In the genomic region with DNA sequence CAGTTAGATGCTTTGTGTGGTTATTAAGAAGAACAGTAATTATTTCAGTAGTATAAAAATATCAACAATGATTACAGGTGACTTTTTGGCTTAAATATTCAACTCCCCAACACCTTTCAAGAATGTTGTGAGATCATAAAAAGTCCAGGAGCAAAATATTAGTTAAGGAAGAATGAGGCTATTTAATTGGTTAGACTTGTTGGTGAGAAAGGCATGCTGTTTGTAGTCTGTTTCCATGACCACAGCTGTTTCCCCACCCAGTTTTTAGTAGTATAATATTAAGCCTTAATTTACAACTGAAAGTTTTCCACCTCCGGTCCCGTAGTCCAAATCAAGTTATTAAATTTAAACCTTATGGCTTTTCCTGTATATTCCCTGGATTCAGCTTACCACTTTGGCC, we compare ENCODE assay signal across 14 cellular contexts.
A peak's percentile ranks its signal among the peaks of the same experiment; 100 is the strongest.
DNase-seq lines count a peak whose midpoint lies in the region; ATAC-seq and TF ChIP-seq lines count a peak whose summit lies in the region.
"Had no signal": no experiment of that assay in that cellular context is flagged by ENCODE, and none has a peak within 500 bp of the region (broad histone marks: within the 10 kb centered on the region; RNA-seq: fewer than 3 reads in every experiment).

No MANE protein-coding gene starts in this region.

- DNase-seq in DND-41 (no peak), T follicular helper cell (ENCODE audit: low read depth) (peak; percentile 36), sciatic nerve (ENCODE audit: low spot score) (no peak), SHP77 (lab: John Stamatoyannopoulos, UW) (no peak), NCI-H1417 (lab: John Stamatoyannopoulos, UW) (no peak), NK-92 (lab: John Stamatoyannopoulos, UW; ENCODE audit: unreplicated experiment) (no peak)
- DNase-seq: HFFc6, NCI-H187 treated with DMSO at 0.1 percent for 48 hours, NCI-H526 treated with DMSO at 0.1 percent for 48 hours had no signal

- H3K4me1 ChIP-seq in DND-41 (ENCODE audit: insufficient read depth, low read length): peaks cover 50% of the 10 kb centered on the region
- H3K4me1 ChIP-seq: parathyroid adenoma had no signal

- H3K27ac ChIP-seq in DND-41 (ENCODE audit: low read length): peak overlapping the region; percentile 46
- H3K27ac ChIP-seq: parathyroid adenoma had no signal

- H2AFZ ChIP-seq in DND-41 (ENCODE audit: low read depth, low read length): peak overlapping the region; percentile 48
- H2AFZ ChIP-seq: parathyroid adenoma had no signal

- H3K9me3 ChIP-seq in DND-41 (ENCODE audit: insufficient read depth, low read length, severe bottlenecking): no peaks in the 10 kb centered on the region
- H3K9me3 ChIP-seq: thyroid gland had no signal

- H3K79me2 ChIP-seq in DND-41 (ENCODE audit: insufficient read depth, low read length): no peaks in the 10 kb centered on the region
- H3K79me2 ChIP-seq: parathyroid adenoma had no signal

- H3K27me3 ChIP-seq in DND-41 (ENCODE audit: insufficient read depth, low read length, poor library complexity): no peaks in the 10 kb centered on the region
- H3K27me3 ChIP-seq: thyroid gland had no signal

- intact Hi-C loops in sciatic nerve (cut with DNase I): no loop called here

- no peak for TF ChIP-seq CTCF in DND-41 (IDR thresholded peaks at IDR 0.05; ENCODE audit: borderline replicate concordance, extremely low read depth, low read length, poor library complexity, severe bottlenecking)
- no peak for TF ChIP-seq CTCF in brain (conservative IDR thresholded peaks at IDR 0.05)

- ATAC-seq in DND-41 (ENCODE audit: insufficient read depth, low read depth) (no peak), sciatic nerve (peak; percentile 46)

- H3K9me3 Mint-ChIP-seq in brain: no peaks in the 10 kb centered on the region
- H3K9me3 Mint-ChIP-seq: CD14-positive monocyte, mesothelial cell of epicardium had no signal

- H3K27me3 Mint-ChIP-seq in brain: peaks cover 2% of the 10 kb centered on the region

- peak overlapping the region; percentile 43 for H3K4me2 ChIP-seq in DND-41 (ENCODE audit: insufficient read depth, low read length)

- no peaks in the 10 kb centered on the region for H4K20me1 ChIP-seq in DND-41 (ENCODE audit: insufficient read depth, low read length)

- peak overlapping the region; percentile 5 to 66 (median 27) for H3K27ac Mint-ChIP-seq in brain
- H3K27ac Mint-ChIP-seq: HFFc6, mesothelial cell of epicardium had no signal

- H3K4me3 ChIP-seq in DND-41 (ENCODE audit: low read depth in 1 of 2, low read length in 2 of 2): no peak overlapping the region
- H3K4me3 ChIP-seq: thyroid gland had no signal

- no peaks in the 10 kb centered on the region for H3K36me3 Mint-ChIP-seq in brain
- H3K36me3 Mint-ChIP-seq: CD14-positive monocyte, mesothelial cell of epicardium had no signal

- H3K36me3 ChIP-seq in DND-41 (ENCODE audit: insufficient read depth, low read length): no peaks in the 10 kb centered on the region
- H3K36me3 ChIP-seq: thyroid gland had no signal

- peaks cover 100% of the 10 kb centered on the region for H3K4me1 Mint-ChIP-seq in brain

- H3K9ac ChIP-seq in DND-41 (ENCODE audit: low read depth, low read length): peak overlapping the region; percentile 1; the same call in 1 of the 2 replicates
- H3K9ac ChIP-seq: parathyroid adenoma had no signal

- H3K4me3 Mint-ChIP-seq in brain: no peak overlapping the region
- H3K4me3 Mint-ChIP-seq: CD14-positive monocyte, HFFc6, mesothelial cell of epicardium had no signal
